Comparison of ENCODE assay signal across 1 cellular context in the genomic region with DNA sequence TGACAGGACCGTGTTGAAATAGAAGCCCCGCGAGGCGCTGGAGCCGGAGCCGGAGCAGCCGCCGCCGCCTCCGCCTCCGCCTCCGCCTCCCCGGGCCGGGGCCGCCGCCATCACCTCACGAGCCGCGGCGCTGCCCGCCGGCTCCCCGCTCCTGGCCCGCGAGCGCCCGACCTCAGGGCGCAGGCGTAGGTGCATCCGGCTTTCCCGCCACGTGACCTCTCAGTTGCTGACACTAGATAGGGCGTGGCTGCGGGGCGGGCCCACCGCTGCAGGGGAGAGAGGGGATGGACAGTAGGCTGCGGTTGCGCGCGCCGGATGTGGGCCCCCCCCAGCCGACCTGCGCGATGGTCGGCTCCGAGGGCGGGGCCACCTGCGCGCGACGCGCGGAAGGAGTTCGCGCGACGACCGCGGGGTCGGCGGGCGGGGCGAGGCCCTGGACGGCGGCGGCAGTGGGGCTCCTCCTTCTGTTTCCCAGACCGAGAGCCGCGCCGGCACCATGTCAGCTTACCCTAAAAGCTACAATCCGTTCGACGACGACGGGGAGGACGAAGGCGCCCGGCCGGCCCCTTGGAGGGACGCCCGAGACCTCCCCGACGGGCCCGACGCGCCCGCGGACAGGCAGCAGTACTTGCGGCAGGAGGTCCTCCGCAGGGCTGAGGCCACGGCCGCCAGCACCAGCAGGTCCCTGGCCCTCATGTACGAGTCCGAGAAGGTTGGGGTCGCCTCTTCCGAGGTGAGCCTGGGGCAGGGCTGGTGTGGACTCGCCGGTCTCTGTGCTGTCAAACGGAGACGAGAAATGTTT.
TF ChIP-seq lines count a peak whose summit lies in the region.

A gene (minus strand): TSS at position 197 of the 802 bp plus-strand sequence. CDS start 86 bp downstream, at position 111.
A gene (plus strand): TSS at position 393 of the 802 bp plus-strand sequence. CDS start 104 bp downstream, at position 497.

TF ChIP-seq in IMR-90, 13 proteins besides CTCF, POLR2A, EP300 and RAD21 (continued from another document):
- TF ChIP-seq BHLHE40 (IDR thresholded peaks at IDR 0.05; ENCODE audit: low read depth, low read length) (peak; percentile 98), FOS (IDR thresholded peaks at IDR 0.05; ENCODE audit: low read depth, low read length) (peak; percentile 37)
